ENCODE assay signal across 9 cellular contexts in genomic region chr1:201538618-201539551, GRCh38. TPM values are rescaled to one million over a fixed set of nuclear protein-coding genes. Genes with fewer than 3 reads are reported as not detected.
DNase-seq lines count a peak whose midpoint lies in the region; ATAC-seq and TF ChIP-seq lines count a peak whose summit lies in the region.
"Had no signal": no experiment of that assay in that cellular context is flagged by ENCODE, and none has a peak within 500 bp of the region (broad histone marks: within the 10 kb centered on the region; RNA-seq: fewer than 3 reads in every experiment).

Gene NAV1 (plus strand): TSS chr1:201539127. CDS start chr1:201622885, 83,758 bp downstream.

- H3K27ac ChIP-seq in naive thymus-derived CD4-positive, alpha-beta T cell (ENCODE audit: low read depth, low read length) = no peak within 1 kb of the TSS
- peak within 1 kb of the TSS; percentile 33 to 49 for H3K27ac ChIP-seq in aorta (ENCODE audit: low read depth in 1 of 2, low read length in 2 of 2)
- H3K27ac ChIP-seq: 22Rv1 had no signal

- H3K27me3 ChIP-seq in naive thymus-derived CD4-positive, alpha-beta T cell (ENCODE audit: control insufficient read depth in 2 of 2, insufficient read depth in 2 of 2, low read length in 2 of 2) = peaks cover 0 to 29% of the 10 kb centered on the region in 2 donors
- no peaks in the 10 kb centered on the region for H3K27me3 ChIP-seq in aorta (ENCODE audit: control insufficient read depth in 1 of 2, insufficient read depth in 2 of 2, low read length in 1 of 2)

- 0 to 1% methylated on average over 61 to 93 of the region's 93 CpGs for WGBS in aorta, 2 donors

- H3K27me3 Mint-ChIP-seq in naive thymus-derived CD4-positive, alpha-beta T cell = peaks cover 49 to 79% (median 59%) of the 10 kb centered on the region in 5 donors

- H3K4me3 ChIP-seq in foreskin fibroblast (ENCODE audit: low read depth in 1 of 2, low read length in 2 of 2) (peak within 1 kb of the TSS; percentile 80 to 86), aorta (ENCODE audit: low read length in 2 of 2) (peak within 1 kb of the TSS; percentile 70 to 80)
- H3K4me3 ChIP-seq in naive thymus-derived CD4-positive, alpha-beta T cell (ENCODE audit: low read length) = peak within 1 kb of the TSS; percentile 27

- no peaks in the 10 kb centered on the region for H3K9me3 ChIP-seq in naive thymus-derived CD4-positive, alpha-beta T cell (ENCODE audit: control insufficient read depth in 2 of 3, low read length in 3 of 3)
- H3K9me3 ChIP-seq in aorta (ENCODE audit: control insufficient read depth, low read length) = no peaks in the 10 kb centered on the region

- H3K9me3 Mint-ChIP-seq in naive thymus-derived CD4-positive, alpha-beta T cell = peaks cover 0 to 4% (median 0%) of the 10 kb centered on the region in 11 donors

- no peak within 1 kb of the TSS for H3K27ac Mint-ChIP-seq in naive thymus-derived CD4-positive, alpha-beta T cell

- peaks cover 0 to 19% of the 10 kb centered on the region in 2 donors for H3K4me1 ChIP-seq in naive thymus-derived CD4-positive, alpha-beta T cell (ENCODE audit: control insufficient read depth in 2 of 2, insufficient read depth in 2 of 2, low read length in 2 of 2)
- peaks cover 1 to 5% of the 10 kb centered on the region in 2 donors for H3K4me1 ChIP-seq in aorta (ENCODE audit: control insufficient read depth in 1 of 2, insufficient read depth in 2 of 2, low read length in 2 of 2)

- DNase-seq in DMS 273 (lab: John Stamatoyannopoulos, UW; ENCODE audit: unreplicated experiment) (peak; percentile 78), DMS 273 treated with DMSO at 0.1 percent for 48 hours (lab: John Stamatoyannopoulos, UW) (no peak), Kasumi-1 (lab: John Stamatoyannopoulos, UW) (peak; percentile 53 to 60), foreskin fibroblast (peak; percentile 93 to 95), aorta (peak; percentile 90 to 95)
- peak; percentile 62 for DNase-seq in activated CD8-positive, alpha-beta memory T cell treated with anti-CD3 and anti-CD28 coated beads, Interleukin-2, amount 50 U/mL, for 48 hours
- DNase-seq in naive thymus-derived CD4-positive, alpha-beta T cell = no peak

- H3K4me3 Mint-ChIP-seq in naive thymus-derived CD4-positive, alpha-beta T cell = peak within 1 kb of the TSS; percentile 72 to 86 (median 79)

- POLR2A ChIA-PET in naive thymus-derived CD4-positive, alpha-beta T cell (lab: Charles Lee) = no interaction called here

- H3K4me1 Mint-ChIP-seq in naive thymus-derived CD4-positive, alpha-beta T cell = peaks cover 5 to 23% (median 20%) of the 10 kb centered on the region in 7 donors

- TF ChIP-seq CTCF in foreskin fibroblast (IDR thresholded peaks at IDR 0.05; ENCODE audit: low read depth, low read length) = no peak

- peaks cover 0 to 12% (median 3%) of the 10 kb centered on the region in 5 donors for H3K36me3 Mint-ChIP-seq in naive thymus-derived CD4-positive, alpha-beta T cell

- intact Hi-C loops in naive thymus-derived CD4-positive, alpha-beta T cell (cut with micrococcal nuclease) = no loop called here
- intact Hi-C loops in aorta (cut with DNase I) = loop anchor here in 1 of 2 donors (10.0 kb wide), 2 partner anchors 346 to 416 kb away; partner anchors contain the start of genes SHISA4 and TIMM17A

- ATAC-seq in naive thymus-derived CD4-positive, alpha-beta T cell = peak; percentile 39
- ATAC-seq in aorta (ENCODE audit: low FRiP score) (peak; percentile 84), GM19395 (IDR thresholded peaks at IDR 0.05; ENCODE audit: unreplicated experiment) (no peak)

- CTCF ChIA-PET in naive thymus-derived CD4-positive, alpha-beta T cell (lab: Charles Lee) = no interaction called here

- no peaks in the 10 kb centered on the region for H3K36me3 ChIP-seq in naive thymus-derived CD4-positive, alpha-beta T cell (ENCODE audit: control insufficient read depth in 2 of 3, insufficient read depth in 3 of 3, low read length in 3 of 3)
- H3K36me3 ChIP-seq in aorta (ENCODE audit: control insufficient read depth in 1 of 2, insufficient read depth in 2 of 2, low read length in 1 of 2) = no peaks in the 10 kb centered on the region

RNA-seq across cellular contexts. Expression of gene NAV1, which starts in this region (rescaled TPM):
- 10 to 100 TPM in 1 of 5 experiments, 1 to 10 TPM in 4; 2.3 to 10.8 (median 4.4) TPM for total RNA-seq in naive thymus-derived CD4-positive, alpha-beta T cell
- polyA plus RNA-seq in naive thymus-derived CD4-positive, alpha-beta T cell = under 1 TPM; 0.18 to 0.91 TPM
- 100 to 1,000 TPM; 167 to 236 TPM for total RNA-seq in aorta
- polyA plus RNA-seq in aorta = 10 to 100 TPM in 1 of 2 donors, 1 to 10 TPM in 1; 8.3 to 33.8 TPM

Comparison
In these comparisons a context has a peak if more than half of its experiments do, and no peak if none do; other contexts are left out.
1. RNA of gene NAV1 (total RNA-seq): 167 to 236 TPM in aorta; 2.3 to 10.8 TPM in naive thymus-derived CD4-positive, alpha-beta T cell; every median in the first group is over 10 times any median in the second.
2. RNA of gene NAV1 (polyA plus RNA-seq): 8.3 to 33.8 TPM in aorta; 0.18 to 0.91 TPM in naive thymus-derived CD4-positive, alpha-beta T cell; every median in the first group is over 4 times any median in the second.
3. DNase-seq: peak in DMS 273 (single experiment), Kasumi-1 (2 of 2), activated CD8-positive, alpha-beta memory T cell treated with anti-CD3 and anti-CD28 coated beads, Interleukin-2, amount 50 U/mL, for 48 hours (single experiment), foreskin fibroblast (2 of 2) and aorta (2 of 2); none in DMS 273 treated with DMSO at 0.1 percent for 48 hours (single experiment) and naive thymus-derived CD4-positive, alpha-beta T cell (0 of 9).
4. H3K4me3 ChIP-seq: peak in every context shown above with its lines; median percentile 83 in foreskin fibroblast; 75 in aorta; 27 in naive thymus-derived CD4-positive, alpha-beta T cell.